Comparison of ENCODE assay signal across 14 cellular contexts in the genomic region with DNA sequence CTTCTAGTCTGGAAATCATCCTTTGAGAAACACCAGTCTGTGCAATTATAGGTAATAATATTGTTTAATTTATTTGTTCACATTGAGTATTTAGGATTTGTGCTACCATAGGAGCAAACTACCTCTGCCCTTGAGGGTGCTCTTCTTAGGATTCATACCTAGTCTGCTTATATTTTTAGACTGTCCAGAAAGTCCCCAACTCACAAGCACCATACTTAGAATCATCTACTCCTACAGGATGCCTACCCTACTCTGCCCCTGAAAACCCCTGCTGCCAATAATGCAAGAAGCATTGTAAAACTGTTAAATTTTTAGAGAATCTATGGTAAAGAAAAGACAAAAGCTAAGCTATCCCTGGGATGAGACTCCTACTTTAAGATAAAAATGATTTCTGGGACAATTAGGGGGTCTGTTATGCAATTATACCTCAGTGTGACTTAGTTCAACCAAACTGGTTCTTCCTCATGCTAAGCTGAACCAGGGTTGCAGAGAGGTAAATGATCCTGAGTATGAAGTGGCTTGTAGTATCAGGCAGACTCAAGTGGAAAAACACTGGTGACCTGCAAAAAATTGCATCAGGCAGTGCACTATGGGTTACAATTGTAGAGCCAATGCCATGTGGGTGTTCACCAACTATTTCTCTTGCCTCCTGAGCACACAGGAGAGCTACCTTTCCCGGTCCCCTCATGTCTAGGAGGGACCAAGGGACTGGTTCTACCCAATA.
"Had no signal": no experiment of that assay in that cellular context is flagged by ENCODE, and none has a peak within 500 bp of the region (broad histone marks: within the 10 kb centered on the region; RNA-seq: fewer than 3 reads in every experiment).

No MANE protein-coding gene starts in this region.

- H3K4me3 Mint-ChIP-seq: activated naive CD8-positive, alpha-beta T cell had no signal

- DNase-seq: activated CD4-positive, alpha-beta T cell treated with anti-CD3 and anti-CD28 coated beads, Interleukin-2, amount 50 U/mL, for 4 hours; activated CD4-positive, CD25-positive, alpha-beta regulatory T cell treated with anti-CD3 and anti-CD28 coated beads, Interleukin-2, amount 50 U/mL, for 72 hours; activated effector memory CD4-positive, alpha-beta T cell treated with Interleukin-2 at 50 U/mL for 16 hours; activated T-cell treated with anti-CD3 and anti-CD28 coated beads, Interleukin-2, amount 50 U/mL, for 1 hour; effector CD4-positive, alpha-beta T cell; foreskin melanocyte; heart left ventricle; mesendoderm; stimulated activated CD4-positive, alpha-beta T cell treated with anti-CD3 and anti-CD28 coated beads, Interleukin-15, amount 100 ng/mL, for 24 hours; stimulated activated CD4-positive, alpha-beta T cell treated with anti-CD3 and anti-CD28 coated beads, Interleukin-4, amount 100 ng/mL, for 4 hours; T-helper 9 cell; uterus had no signal

- H3K9me3 ChIP-seq: heart left ventricle, uterus had no signal

- H3K36me3 ChIP-seq: heart left ventricle, uterus had no signal

- H3K27me3 ChIP-seq: heart left ventricle, uterus had no signal

- H3K27ac ChIP-seq: heart left ventricle, parathyroid adenoma, uterus had no signal

- H3K4me3 ChIP-seq: heart left ventricle, uterus had no signal

- H3K27me3 Mint-ChIP-seq: activated naive CD8-positive, alpha-beta T cell had no signal

- H3K27ac Mint-ChIP-seq: activated naive CD8-positive, alpha-beta T cell had no signal
